In genomic region chr19:19817357-19817756, GRCh38 we compare ENCODE assay signal across 11 cellular contexts. TPM values are rescaled to one million over a fixed set of nuclear protein-coding genes. Genes with fewer than 3 reads are reported as not detected.
DNase-seq lines count a peak whose midpoint lies in the region; ATAC-seq and TF ChIP-seq lines count a peak whose summit lies in the region.
"Had no signal": no experiment of that assay in that cellular context is flagged by ENCODE, and none has a peak within 500 bp of the region (broad histone marks: within the 10 kb centered on the region; RNA-seq: fewer than 3 reads in every experiment).

No MANE protein-coding gene starts in this region.

- WGBS in body of pancreas, 2 donors, result 86 to 92% methylated on average over 3 of the region's 3 CpGs

- no peak overlapping the region for H3K27ac ChIP-seq in body of pancreas
- H3K27ac ChIP-seq: VCaP had no signal

- intact Hi-C loops in body of pancreas (cut with DNase I), result no loop called here

- ATAC-seq in body of pancreas (no peak), GM21737 (IDR thresholded peaks at IDR 0.05; ENCODE audit: unreplicated experiment) (no peak)

- peak; percentile 66 for DNase-seq in T follicular helper cell (ENCODE audit: low read depth)
- peak; percentile 27 for DNase-seq in activated CD8-positive, alpha-beta memory T cell treated with anti-CD3 and anti-CD28 coated beads, Interleukin-2, amount 50 U/mL, for 4 hours
- peak; percentile 57 for DNase-seq in effector CD8-positive, alpha-beta T cell (lab: John Stamatoyannopoulos, UW)
- DNase-seq in stimulated activated CD4-positive, alpha-beta T cell treated with anti-CD3 and anti-CD28 coated beads, TNF-alpha, amount 100 ng/mL, for 24 hours (ENCODE audit: low read depth in 3 of 3), result peak in 2 of 3 experiments; percentile 13 to 40
- no peak for DNase-seq in body of pancreas
- DNase-seq in hepatic stellate cell (ENCODE audit: low spot score), result no peak
- no peak for DNase-seq in foreskin melanocyte
- DNase-seq: NCI-H187, thyroid gland had no signal

- TF ChIP-seq CTCF in body of pancreas (IDR thresholded peaks at IDR 0.05), result no peak

- no peaks in the 10 kb centered on the region for H3K9me3 ChIP-seq in body of pancreas
- H3K9me3 ChIP-seq: thyroid gland had no signal

- H3K4me1 ChIP-seq in body of pancreas, result peaks cover 21% of the 10 kb centered on the region

- H3K4me3 ChIP-seq in body of pancreas, result no peak overlapping the region
- H3K4me3 ChIP-seq: thyroid gland had no signal

- H3K36me3 ChIP-seq in body of pancreas (replicated peaks in 1 of 2; ENCODE audit: insufficient read depth in 1 of 2, low read depth in 2 of 2), result no peaks in the 10 kb centered on the region
- H3K36me3 ChIP-seq: thyroid gland had no signal

- H3K27me3 ChIP-seq in body of pancreas, result no peaks in the 10 kb centered on the region
- H3K27me3 ChIP-seq: thyroid gland had no signal

- TF ChIP-seq POLR2A in body of pancreas (IDR thresholded peaks at IDR 0.05), result no peak

RNA-seq across cellular contexts. Expression of gene ZNF506, which starts 4.2 kb away (rescaled TPM):
- 10 to 100 TPM; 20.0 to 30.0 TPM for total RNA-seq in body of pancreas

RNA-seq across cellular contexts. Expression of gene ZNF253, which starts 48.3 kb away (rescaled TPM):
- 1 to 10 TPM; 7.6 to 8.8 TPM for total RNA-seq in body of pancreas

Comparison
In these comparisons a context has a peak if more than half of its experiments do, and no peak if none do; other contexts are left out.
1. DNase-seq: peak in T follicular helper cell (single experiment), activated CD8-positive, alpha-beta memory T cell treated with anti-CD3 and anti-CD28 coated beads, Interleukin-2, amount 50 U/mL, for 4 hours (single experiment), effector CD8-positive, alpha-beta T cell (single experiment) and stimulated activated CD4-positive, alpha-beta T cell treated with anti-CD3 and anti-CD28 coated beads, TNF-alpha, amount 100 ng/mL, for 24 hours (2 of 3); none in body of pancreas (0 of 4), hepatic stellate cell (single experiment) and foreskin melanocyte (single experiment).